Comparison of ENCODE assay signal across 8 cellular contexts in the genomic region with DNA sequence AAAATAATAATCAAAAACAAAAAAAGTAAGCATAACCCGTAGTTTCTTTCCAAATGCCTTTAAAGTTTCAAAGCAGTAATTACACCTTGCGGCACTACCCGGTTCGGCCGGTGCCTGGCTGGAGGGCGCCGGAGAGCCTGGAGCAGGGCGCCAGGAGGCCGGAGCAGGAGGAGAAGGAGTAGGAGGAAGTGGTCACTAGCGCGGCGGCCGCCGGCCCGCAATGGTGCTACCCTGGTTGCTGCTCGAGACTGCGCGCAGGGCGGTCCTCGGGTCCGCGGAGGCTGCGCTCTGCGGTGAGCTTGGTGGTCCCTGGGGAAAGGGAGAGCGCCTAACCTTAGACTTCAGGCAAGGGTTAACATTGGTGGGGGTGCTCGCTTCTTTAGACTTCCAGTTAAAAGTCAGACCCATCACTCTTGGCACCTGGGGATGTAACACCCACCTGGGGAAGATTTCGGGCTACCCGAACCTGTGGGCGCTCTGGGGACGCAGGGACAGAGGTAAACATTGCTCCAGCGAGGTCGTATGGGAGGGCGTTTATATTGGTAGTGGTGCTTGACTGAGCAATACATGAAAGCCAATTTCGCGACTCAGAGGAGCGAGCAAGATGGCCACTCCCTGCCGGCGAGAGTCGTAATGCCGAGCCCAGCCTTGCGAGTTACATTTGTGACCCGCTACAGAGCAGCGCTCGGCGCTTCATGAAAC.
A peak's percentile ranks its signal among the peaks of the same experiment; 100 is the strongest.
DNase-seq lines count a peak whose midpoint lies in the region; ATAC-seq and TF ChIP-seq lines count a peak whose summit lies in the region.

No MANE protein-coding gene starts in this region.

- in situ Hi-C loops in T47D (cut with HindIII; ENCODE audit: low pct_unique_long_range_greater_than_20kb, low sequenced_read_pairs), result no loop called here

- H3K36me3 ChIP-seq in iPS-20b (ENCODE audit: insufficient read depth, low read depth, low read length), result 0 out of 2 replicates have a peak, but pooled peaks cover 4% of the 10 kb centered on the region

- peak; percentile 38 for DNase-seq in AG09319 (ENCODE audit: extremely low read depth, low read depth)
- DNase-seq in NCI-H2171 treated with DMSO at 0.1 percent for 48 hours (lab: John Stamatoyannopoulos, UW), result peak; percentile 89
- peak; percentile 56 to 81 for DNase-seq in T47D (ENCODE audit: low read depth in 1 of 2, low spot score in 1 of 2)

- no peaks in the 10 kb centered on the region for H3K9me3 ChIP-seq in iPS-20b (ENCODE audit: insufficient read depth, low read depth, low read length)

- TF ChIP-seq CTCF in AG09319 (IDR thresholded peaks at IDR 0.05; ENCODE audit: low read depth, low read length), result peak; percentile 77
- TF ChIP-seq CTCF in VCaP (conservative IDR thresholded peaks at IDR 0.05), result peak; percentile 90

- H3K27ac ChIP-seq in VCaP (peak overlapping the region; percentile 90), iPS-20b (ENCODE audit: low read length) (peak overlapping the region; percentile 97), skin epidermis (peak overlapping the region; percentile 10 to 90 (median 85))

- peak overlapping the region; percentile 99 for H3K9ac ChIP-seq in iPS-20b (ENCODE audit: low read depth, low read length)

- peak overlapping the region; percentile 90 for H3K4me3 ChIP-seq in iPS-20b (ENCODE audit: low read length)
- H3K4me3 ChIP-seq in skin epidermis, result peak overlapping the region; percentile 68 to 95 (median 74)

- H3K4me1 ChIP-seq in iPS-20b (ENCODE audit: insufficient read depth, low read length), result peaks cover 3% of the 10 kb centered on the region; the same call in 1 of the 2 replicates

- peak; percentile 89 for ATAC-seq in GM18873 (IDR thresholded peaks at IDR 0.05; ENCODE audit: low FRiP score, unreplicated experiment)
- ATAC-seq in HG03108 (IDR thresholded peaks at IDR 0.05; ENCODE audit: unreplicated experiment), result peak; percentile 99

- H3K27me3 ChIP-seq in iPS-20b (ENCODE audit: insufficient read depth, low read length), result no peaks in the 10 kb centered on the region

Comparison
In these comparisons a context has a peak if more than half of its experiments do, and no peak if none do; other contexts are left out.
1. Peak in every context shown above with its lines: DNase-seq, ATAC-seq, H3K4me3 ChIP-seq and H3K27ac ChIP-seq.
2. DNase-seq: peak in every context shown above with its lines; median percentile 89 in NCI-H2171 treated with DMSO at 0.1 percent for 48 hours; 68 in T47D; 38 in AG09319.